1 cellular context compared by ENCODE assay signal in the genomic region with DNA sequence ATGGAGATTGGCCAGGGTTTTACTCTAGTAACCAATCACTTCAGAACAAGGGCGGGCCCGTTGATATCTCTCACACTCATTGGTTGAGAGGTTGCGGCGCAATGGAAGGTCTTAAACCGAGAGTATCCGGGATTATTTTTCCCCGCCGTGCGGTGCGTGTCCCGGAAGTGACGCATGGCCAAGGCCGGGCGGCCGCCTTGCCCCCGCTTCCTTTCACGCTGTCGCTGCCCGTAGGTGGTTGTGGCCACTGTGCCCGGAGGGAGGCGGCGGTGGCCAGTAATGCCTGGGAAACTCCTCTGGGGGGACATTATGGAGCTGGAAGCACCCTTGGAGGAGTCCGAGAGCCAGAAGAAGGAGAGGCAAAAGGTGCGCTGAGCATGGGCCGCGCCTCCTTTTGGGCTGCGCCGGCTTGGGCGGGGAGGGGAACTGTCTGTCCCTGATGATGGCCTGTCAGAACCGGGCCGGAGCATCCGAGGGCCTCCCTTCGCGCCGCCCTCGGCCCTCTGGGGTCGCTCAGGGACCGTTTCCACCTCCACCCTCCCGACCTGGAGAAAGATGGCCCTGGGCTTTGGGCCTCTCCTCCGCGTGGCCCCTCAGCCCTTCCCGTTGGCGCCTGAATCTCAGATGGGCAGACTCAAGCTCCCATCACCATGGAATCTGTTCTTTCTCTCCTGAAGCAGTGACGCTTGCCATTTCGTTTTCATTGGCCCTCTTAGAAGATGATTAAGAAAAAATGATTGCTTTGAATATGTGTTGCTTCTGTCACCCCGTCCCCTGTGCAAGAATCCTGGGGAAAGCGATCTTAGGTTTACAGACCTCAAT.
TF ChIP-seq lines count a peak whose summit lies in the region.

TSS of gene DDX50 (plus strand) at position 210 of the 822 bp plus-strand sequence. CDS start at position 280, 70 bp downstream.

TF ChIP-seq in K562, 482 proteins besides CTCF, POLR2A, EP300 and RAD21 (continued from another document and continues in another):
- TF ChIP-seq, protein P1, sequence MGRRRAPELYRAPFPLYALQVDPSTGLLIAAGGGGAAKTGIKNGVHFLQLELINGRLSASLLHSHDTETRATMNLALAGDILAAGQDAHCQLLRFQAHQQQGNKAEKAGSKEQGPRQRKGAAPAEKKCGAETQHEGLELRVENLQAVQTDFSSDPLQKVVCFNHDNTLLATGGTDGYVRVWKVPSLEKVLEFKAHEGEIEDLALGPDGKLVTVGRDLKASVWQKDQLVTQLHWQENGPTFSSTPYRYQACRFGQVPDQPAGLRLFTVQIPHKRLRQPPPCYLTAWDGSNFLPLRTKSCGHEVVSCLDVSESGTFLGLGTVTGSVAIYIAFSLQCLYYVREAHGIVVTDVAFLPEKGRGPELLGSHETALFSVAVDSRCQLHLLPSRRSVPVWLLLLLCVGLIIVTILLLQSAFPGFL (CRISPR knock-in tag; IDR thresholded peaks at IDR 0.05): no peak
- TF ChIP-seq MAZ (CRISPR knock-in tag; conservative IDR thresholded peaks at IDR 0.05 in 1 of 2, IDR thresholded peaks at IDR 0.05 in 1 of 2) (peak; percentile 60 to 90), ZNF707 (CRISPR knock-in tag; conservative IDR thresholded peaks at IDR 0.05) (no peak), BACH1 (tag; IDR thresholded peaks at IDR 0.05) (no peak), MAFG (tag; conservative IDR thresholded peaks at IDR 0.05) (no peak), ATF3 (IDR thresholded peaks at IDR 0.05) (peak; percentile 60), ATF3 (CRISPR knock-in tag; conservative IDR thresholded peaks at IDR 0.05) (no peak), ZNF324 (CRISPR knock-in tag; IDR thresholded peaks at IDR 0.05) (no peak), VEZF1 (CRISPR knock-in tag; IDR thresholded peaks at IDR 0.05) (peak; percentile 89), DDX20 (tag; IDR thresholded peaks at IDR 0.05; ENCODE audit: low read depth) (no peak), HCFC1 (IDR thresholded peaks at IDR 0.05; ENCODE audit: low read depth, low read length) (peak; percentile 69), NFYB (IDR thresholded peaks at IDR 0.05; ENCODE audit: extremely low read depth, insufficient read length) (peak; percentile 79), KHSRP (IDR thresholded peaks at IDR 0.05) (no peak), HLTF (IDR thresholded peaks at IDR 0.05) (0 out of 2 replicates have a peak, but pooled peaks have one; percentile 52), HIVEP1 (CRISPR knock-in tag; IDR thresholded peaks at IDR 0.05) (no peak), ZNF583 (CRISPR knock-in tag; IDR thresholded peaks at IDR 0.05) (peak; percentile 65; the same call in 1 of the 2 replicates), SMARCC2 (IDR thresholded peaks at IDR 0.05; ENCODE audit: low read depth) (no peak), SP1 (CRISPR knock-in tag; IDR thresholded peaks at IDR 0.05) (peak; percentile 69; the same call in 1 of the 2 replicates), ZBTB33 (CRISPR knock-in tag; IDR thresholded peaks at IDR 0.05) (peak; percentile 83), AFF4 (CRISPR knock-in tag; IDR thresholded peaks at IDR 0.05) (peak; percentile 95), POLR3A (IDR thresholded peaks at IDR 0.05; ENCODE audit: borderline replicate concordance, extremely low read depth, insufficient read depth, insufficient read length) (no peak), ZNF121 (CRISPR knock-in tag; conservative IDR thresholded peaks at IDR 0.05) (no peak)
- TF ChIP-seq, protein P2, sequence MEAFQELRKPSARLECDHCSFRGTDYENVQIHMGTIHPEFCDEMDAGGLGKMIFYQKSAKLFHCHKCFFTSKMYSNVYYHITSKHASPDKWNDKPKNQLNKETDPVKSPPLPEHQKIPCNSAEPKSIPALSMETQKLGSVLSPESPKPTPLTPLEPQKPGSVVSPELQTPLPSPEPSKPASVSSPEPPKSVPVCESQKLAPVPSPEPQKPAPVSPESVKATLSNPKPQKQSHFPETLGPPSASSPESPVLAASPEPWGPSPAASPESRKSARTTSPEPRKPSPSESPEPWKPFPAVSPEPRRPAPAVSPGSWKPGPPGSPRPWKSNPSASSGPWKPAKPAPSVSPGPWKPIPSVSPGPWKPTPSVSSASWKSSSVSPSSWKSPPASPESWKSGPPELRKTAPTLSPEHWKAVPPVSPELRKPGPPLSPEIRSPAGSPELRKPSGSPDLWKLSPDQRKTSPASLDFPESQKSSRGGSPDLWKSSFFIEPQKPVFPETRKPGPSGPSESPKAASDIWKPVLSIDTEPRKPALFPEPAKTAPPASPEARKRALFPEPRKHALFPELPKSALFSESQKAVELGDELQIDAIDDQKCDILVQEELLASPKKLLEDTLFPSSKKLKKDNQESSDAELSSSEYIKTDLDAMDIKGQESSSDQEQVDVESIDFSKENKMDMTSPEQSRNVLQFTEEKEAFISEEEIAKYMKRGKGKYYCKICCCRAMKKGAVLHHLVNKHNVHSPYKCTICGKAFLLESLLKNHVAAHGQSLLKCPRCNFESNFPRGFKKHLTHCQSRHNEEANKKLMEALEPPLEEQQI (IDR thresholded peaks at IDR 0.05): 0 out of 2 replicates have a peak, but pooled peaks have one; percentile 6
- TF ChIP-seq, protein P3, sequence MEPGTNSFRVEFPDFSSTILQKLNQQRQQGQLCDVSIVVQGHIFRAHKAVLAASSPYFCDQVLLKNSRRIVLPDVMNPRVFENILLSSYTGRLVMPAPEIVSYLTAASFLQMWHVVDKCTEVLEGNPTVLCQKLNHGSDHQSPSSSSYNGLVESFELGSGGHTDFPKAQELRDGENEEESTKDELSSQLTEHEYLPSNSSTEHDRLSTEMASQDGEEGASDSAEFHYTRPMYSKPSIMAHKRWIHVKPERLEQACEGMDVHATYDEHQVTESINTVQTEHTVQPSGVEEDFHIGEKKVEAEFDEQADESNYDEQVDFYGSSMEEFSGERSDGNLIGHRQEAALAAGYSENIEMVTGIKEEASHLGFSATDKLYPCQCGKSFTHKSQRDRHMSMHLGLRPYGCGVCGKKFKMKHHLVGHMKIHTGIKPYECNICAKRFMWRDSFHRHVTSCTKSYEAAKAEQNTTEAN (CRISPR knock-in tag; IDR thresholded peaks at IDR 0.05): 0 out of 2 replicates have a peak, but pooled peaks have one; percentile 68
- TF ChIP-seq, protein P4, sequence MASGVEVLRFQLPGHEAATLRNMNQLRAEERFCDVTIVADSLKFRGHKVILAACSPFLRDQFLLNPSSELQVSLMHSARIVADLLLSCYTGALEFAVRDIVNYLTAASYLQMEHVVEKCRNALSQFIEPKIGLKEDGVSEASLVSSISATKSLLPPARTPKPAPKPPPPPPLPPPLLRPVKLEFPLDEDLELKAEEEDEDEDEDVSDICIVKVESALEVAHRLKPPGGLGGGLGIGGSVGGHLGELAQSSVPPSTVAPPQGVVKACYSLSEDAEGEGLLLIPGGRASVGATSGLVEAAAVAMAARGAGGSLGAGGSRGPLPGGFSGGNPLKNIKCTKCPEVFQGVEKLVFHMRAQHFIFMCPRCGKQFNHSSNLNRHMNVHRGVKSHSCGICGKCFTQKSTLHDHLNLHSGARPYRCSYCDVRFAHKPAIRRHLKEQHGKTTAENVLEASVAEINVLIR (CRISPR knock-in tag; IDR thresholded peaks at IDR 0.05): peak; percentile 93
- TF ChIP-seq, protein P5, sequence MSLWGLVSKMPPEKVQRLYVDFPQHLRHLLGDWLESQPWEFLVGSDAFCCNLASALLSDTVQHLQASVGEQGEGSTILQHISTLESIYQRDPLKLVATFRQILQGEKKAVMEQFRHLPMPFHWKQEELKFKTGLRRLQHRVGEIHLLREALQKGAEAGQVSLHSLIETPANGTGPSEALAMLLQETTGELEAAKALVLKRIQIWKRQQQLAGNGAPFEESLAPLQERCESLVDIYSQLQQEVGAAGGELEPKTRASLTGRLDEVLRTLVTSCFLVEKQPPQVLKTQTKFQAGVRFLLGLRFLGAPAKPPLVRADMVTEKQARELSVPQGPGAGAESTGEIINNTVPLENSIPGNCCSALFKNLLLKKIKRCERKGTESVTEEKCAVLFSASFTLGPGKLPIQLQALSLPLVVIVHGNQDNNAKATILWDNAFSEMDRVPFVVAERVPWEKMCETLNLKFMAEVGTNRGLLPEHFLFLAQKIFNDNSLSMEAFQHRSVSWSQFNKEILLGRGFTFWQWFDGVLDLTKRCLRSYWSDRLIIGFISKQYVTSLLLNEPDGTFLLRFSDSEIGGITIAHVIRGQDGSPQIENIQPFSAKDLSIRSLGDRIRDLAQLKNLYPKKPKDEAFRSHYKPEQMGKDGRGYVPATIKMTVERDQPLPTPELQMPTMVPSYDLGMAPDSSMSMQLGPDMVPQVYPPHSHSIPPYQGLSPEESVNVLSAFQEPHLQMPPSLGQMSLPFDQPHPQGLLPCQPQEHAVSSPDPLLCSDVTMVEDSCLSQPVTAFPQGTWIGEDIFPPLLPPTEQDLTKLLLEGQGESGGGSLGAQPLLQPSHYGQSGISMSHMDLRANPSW (CRISPR knock-in tag; IDR thresholded peaks at IDR 0.05): no peak
- TF ChIP-seq, protein P6, sequence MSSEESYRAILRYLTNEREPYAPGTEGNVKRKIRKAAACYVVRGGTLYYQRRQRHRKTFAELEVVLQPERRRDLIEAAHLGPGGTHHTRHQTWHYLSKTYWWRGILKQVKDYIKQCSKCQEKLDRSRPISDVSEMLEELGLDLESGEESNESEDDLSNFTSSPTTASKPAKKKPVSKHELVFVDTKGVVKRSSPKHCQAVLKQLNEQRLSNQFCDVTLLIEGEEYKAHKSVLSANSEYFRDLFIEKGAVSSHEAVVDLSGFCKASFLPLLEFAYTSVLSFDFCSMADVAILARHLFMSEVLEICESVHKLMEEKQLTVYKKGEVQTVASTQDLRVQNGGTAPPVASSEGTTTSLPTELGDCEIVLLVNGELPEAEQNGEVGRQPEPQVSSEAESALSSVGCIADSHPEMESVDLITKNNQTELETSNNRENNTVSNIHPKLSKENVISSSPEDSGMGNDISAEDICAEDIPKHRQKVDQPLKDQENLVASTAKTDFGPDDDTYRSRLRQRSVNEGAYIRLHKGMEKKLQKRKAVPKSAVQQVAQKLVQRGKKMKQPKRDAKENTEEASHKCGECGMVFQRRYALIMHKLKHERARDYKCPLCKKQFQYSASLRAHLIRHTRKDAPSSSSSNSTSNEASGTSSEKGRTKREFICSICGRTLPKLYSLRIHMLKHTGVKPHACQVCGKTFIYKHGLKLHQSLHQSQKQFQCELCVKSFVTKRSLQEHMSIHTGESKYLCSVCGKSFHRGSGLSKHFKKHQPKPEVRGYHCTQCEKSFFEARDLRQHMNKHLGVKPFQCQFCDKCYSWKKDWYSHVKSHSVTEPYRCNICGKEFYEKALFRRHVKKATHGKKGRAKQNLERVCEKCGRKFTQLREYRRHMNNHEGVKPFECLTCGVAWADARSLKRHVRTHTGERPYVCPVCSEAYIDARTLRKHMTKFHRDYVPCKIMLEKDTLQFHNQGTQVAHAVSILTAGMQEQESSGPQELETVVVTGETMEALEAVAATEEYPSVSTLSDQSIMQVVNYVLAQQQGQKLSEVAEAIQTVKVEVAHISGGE (CRISPR knock-in tag; IDR thresholded peaks at IDR 0.05): peak in 1 of 3 experiments; percentile 90; a peak in 2 of 6 replicates
